In genomic region chr3:172040078-172040975, GRCh38 we compare ENCODE assay signal across 1 cellular context.
TF ChIP-seq lines count a peak whose summit lies in the region.

No MANE protein-coding gene starts in this region.

TF ChIP-seq in GM23338, 12 proteins besides CTCF, POLR2A, EP300 and RAD21 (continued from another document):
- TF ChIP-seq ZNF462 (CRISPR knock-in tag; IDR thresholded peaks at IDR 0.05), result no peak
